ENCODE assay signal across 10 cellular contexts in genomic region chr19:1270854-1271527, GRCh38. TPM values are rescaled to one million over a fixed set of nuclear protein-coding genes. Genes with fewer than 3 reads are reported as not detected.
DNase-seq lines count a peak whose midpoint lies in the region; ATAC-seq and TF ChIP-seq lines count a peak whose summit lies in the region.
"Had no signal": no experiment of that assay in that cellular context is flagged by ENCODE, and none has a peak within 500 bp of the region (broad histone marks: within the 10 kb centered on the region; RNA-seq: fewer than 3 reads in every experiment).

No MANE protein-coding gene starts in this region.

- TF ChIP-seq EP300 in ovary (IDR thresholded peaks at IDR 0.05) = no peak

- no peaks in the 10 kb centered on the region for H3K9me3 ChIP-seq in CD8-positive, alpha-beta memory T cell (ENCODE audit: low read length)
- H3K9me3 ChIP-seq in NT2/D1 (ENCODE audit: insufficient read depth, low read length) (no peaks in the 10 kb centered on the region), endocrine pancreas (ENCODE audit: control insufficient read depth, low read length) (no peaks in the 10 kb centered on the region), ovary (no peaks in the 10 kb centered on the region)

- H3K36me3 Mint-ChIP-seq in CD8-positive, alpha-beta memory T cell = peaks cover 14 to 51% (median 17%) of the 10 kb centered on the region in 3 donors

- peak overlapping the region; percentile 90 for H3K27ac ChIP-seq in CD8-positive, alpha-beta memory T cell (ENCODE audit: low read depth, low read length)
- H3K27ac ChIP-seq in ovary (peak overlapping the region; percentile 18 to 92), foreskin keratinocyte (no peak overlapping the region)

- H3K4me1 ChIP-seq in CD8-positive, alpha-beta memory T cell (ENCODE audit: insufficient read depth, low read length) = peaks cover 76% of the 10 kb centered on the region
- H3K4me1 ChIP-seq in NT2/D1 (ENCODE audit: insufficient read depth, insufficient read length) (peaks cover 45% of the 10 kb centered on the region), endocrine pancreas (ENCODE audit: control insufficient read depth, insufficient read depth, low read length) (no peaks in the 10 kb centered on the region), ovary (ENCODE audit: insufficient read depth) (peaks cover 37% of the 10 kb centered on the region), foreskin keratinocyte (peaks cover 5% of the 10 kb centered on the region)

- POLR2A ChIA-PET in CD8-positive, alpha-beta memory T cell (lab: Charles Lee) = interaction anchor here (3.5 kb wide), 1 partner anchor 27 kb away, joined by 17 read pairs; no protein-coding TSS in a partner anchor

- peak overlapping the region; percentile 100 for H3K9ac ChIP-seq in NT2/D1 (ENCODE audit: insufficient read length, low read depth)
- H3K9ac ChIP-seq in endocrine pancreas (ENCODE audit: control insufficient read depth, insufficient read depth, low read length) = peak overlapping the region; percentile 96

- peak overlapping the region; percentile 86 to 92 (median 87) for H3K4me3 Mint-ChIP-seq in CD8-positive, alpha-beta memory T cell

- intact Hi-C loops in ovary (cut with DNase I) = loop anchor here in 1 of 4 donors (10.0 kb wide), 1 partner anchor 114 kb away; the partner anchor contains the start of gene NDUFS7

- ATAC-seq in GM18909 (IDR thresholded peaks at IDR 0.05; ENCODE audit: poor library complexity, unreplicated experiment) (no peak), GM19023 (IDR thresholded peaks at IDR 0.05; ENCODE audit: unreplicated experiment) (no peak), foreskin keratinocyte (no peak)

- DNase-seq in CD8-positive, alpha-beta memory T cell = no peak
- DNase-seq in NT2/D1 (ENCODE audit: low read depth, low spot score) (no peak), ovary (peak in 4 of 5 donors; percentile 46 to 57 (median 53)), foreskin keratinocyte (no peak), middle frontal gyrus (ENCODE audit: extremely low spot score, low spot score) (no peak)
- DNase-seq: SW 1271 had no signal

- H3K4me1 Mint-ChIP-seq in CD8-positive, alpha-beta memory T cell = peaks cover 51 to 71% (median 55%) of the 10 kb centered on the region in 3 donors

- H3K27ac Mint-ChIP-seq in CD8-positive, alpha-beta memory T cell = peak overlapping the region; percentile 86 to 98 (median 93)

- peak overlapping the region; percentile 99 for H3K4me3 ChIP-seq in CD8-positive, alpha-beta memory T cell (ENCODE audit: low read length)
- H3K4me3 ChIP-seq in NT2/D1 (ENCODE audit: insufficient read length, low read depth) (peak overlapping the region; percentile 19), endocrine pancreas (ENCODE audit: control insufficient read depth, insufficient read depth, low read length) (peak overlapping the region; percentile 54), ovary (peak overlapping the region; percentile 74)

- TF ChIP-seq CTCF in ovary (IDR thresholded peaks at IDR 0.05) = no peak
- no peak for TF ChIP-seq CTCF in foreskin keratinocyte (conservative IDR thresholded peaks at IDR 0.05)

- peaks cover 0 to 10% of the 10 kb centered on the region in 2 donors for H3K27me3 Mint-ChIP-seq in CD8-positive, alpha-beta memory T cell

- CTCF ChIA-PET in CD8-positive, alpha-beta memory T cell (lab: Charles Lee) = interaction anchor here (1.9 kb wide), 1 partner anchor 26 kb away, joined by 7 read pairs; no protein-coding TSS in a partner anchor

- peaks cover 42% of the 10 kb centered on the region for H3K36me3 ChIP-seq in CD8-positive, alpha-beta memory T cell (ENCODE audit: insufficient read depth, low read length)
- H3K36me3 ChIP-seq in NT2/D1 (ENCODE audit: insufficient read depth, insufficient read length, low read length) (peaks cover 54% of the 10 kb centered on the region), endocrine pancreas (ENCODE audit: control insufficient read depth, insufficient read depth, low read length) (no peaks in the 10 kb centered on the region), ovary (no peaks in the 10 kb centered on the region)

- TF ChIP-seq POLR2A in ovary (IDR thresholded peaks at IDR 0.05) = no peak

- no peaks in the 10 kb centered on the region for H3K9me3 Mint-ChIP-seq in CD8-positive, alpha-beta memory T cell

- 36 to 56% (median 41%) methylated on average over 23 to 26 of the region's 26 CpGs for WGBS in ovary, 3 donors

- H3K27me3 ChIP-seq in CD8-positive, alpha-beta memory T cell (ENCODE audit: insufficient read depth, low read length, poor library complexity, severe bottlenecking) = no peaks in the 10 kb centered on the region
- H3K27me3 ChIP-seq in NT2/D1 (ENCODE audit: insufficient read depth, insufficient read length) (peaks cover 15% of the 10 kb centered on the region), endocrine pancreas (ENCODE audit: control insufficient read depth, insufficient read depth, low read length) (no peaks in the 10 kb centered on the region), ovary (no peaks in the 10 kb centered on the region), foreskin keratinocyte (no peaks in the 10 kb centered on the region)

RNA-seq across cellular contexts. Expression of gene CIRBP, which starts 1.9 kb away (rescaled TPM):
- total RNA-seq in CD8-positive, alpha-beta memory T cell = 100 to 1,000 TPM; 253 to 258 TPM
- 238 TPM for polyA plus RNA-seq in CD8-positive, alpha-beta memory T cell
- total RNA-seq in ovary (100 to 1,000 TPM; 602 to 917 (median 855) TPM), foreskin keratinocyte (95.4 and 99.9 TPM in 2 replicates)
- polyA plus RNA-seq in ovary (1,000 to 10,000 TPM in 1 of 2 donors, 100 to 1,000 TPM in 1; 610 to 1,254 TPM), foreskin keratinocyte (128 and 129 TPM in 2 replicates)

RNA-seq across cellular contexts. Expression of gene FAM174C, which starts 4.3 kb away (rescaled TPM):
- 100 to 1,000 TPM; 113 TPM for total RNA-seq in CD8-positive, alpha-beta memory T cell
- 100 TPM for polyA plus RNA-seq in CD8-positive, alpha-beta memory T cell
- total RNA-seq in ovary = 10 to 100 TPM; 21.7 to 72.5 (median 26.7) TPM
- 10 to 100 TPM in 1 of 2 donors, under 1 TPM in 1; 0.30 to 35.2 TPM for polyA plus RNA-seq in ovary
- 48.1 and 50.9 TPM in 2 replicates for total RNA-seq in foreskin keratinocyte
- polyA plus RNA-seq in foreskin keratinocyte = 79.6 and 91.6 TPM in 2 replicates

RNA-seq across cellular contexts. Expression of gene EFNA2, which starts 14.7 kb away (rescaled TPM):
- not detected for total RNA-seq in CD8-positive, alpha-beta memory T cell
- not detected for polyA plus RNA-seq in CD8-positive, alpha-beta memory T cell
- total RNA-seq in ovary (not detected), foreskin keratinocyte (not detected in 2 replicates)
- polyA plus RNA-seq in ovary (under 1 TPM in 1 of 2 donors, not detected in 1; 0.11 TPM), foreskin keratinocyte (not detected in 2 replicates)
- total RNA-seq: myocyte had no signal

RNA-seq across cellular contexts. Expression of gene MIDN, which starts 22.6 kb away (rescaled TPM):
- total RNA-seq in CD8-positive, alpha-beta memory T cell = 10 to 100 TPM; 39.8 to 45.3 TPM
- 14.6 TPM for polyA plus RNA-seq in CD8-positive, alpha-beta memory T cell
- total RNA-seq in ovary = 100 to 1,000 TPM in 5 of 7 donors, 10 to 100 TPM in 2; 44.9 to 261 (median 107) TPM
- polyA plus RNA-seq in ovary = 10 to 100 TPM; 10.1 to 26.7 TPM
- 21.3 and 24.4 TPM in 2 replicates for total RNA-seq in foreskin keratinocyte
- polyA plus RNA-seq in foreskin keratinocyte = 16.6 and 17.7 TPM in 2 replicates

RNA-seq across cellular contexts. Expression of gene ATP5F1D, which starts 29.4 kb away (rescaled TPM):
- total RNA-seq in CD8-positive, alpha-beta memory T cell = 100 to 1,000 TPM; 179 to 180 TPM
- 271 TPM for polyA plus RNA-seq in CD8-positive, alpha-beta memory T cell
- total RNA-seq in ovary (100 to 1,000 TPM in 6 of 7 donors, 10 to 100 TPM in 1; 71.9 to 218 (median 148) TPM), foreskin keratinocyte (133 and 135 TPM in 2 replicates)
- polyA plus RNA-seq in ovary (100 to 1,000 TPM in 1 of 2 donors, 1 to 10 TPM in 1; 1.3 to 110 TPM), foreskin keratinocyte (244 and 259 TPM in 2 replicates)

Comparison
In these comparisons a context has a peak if more than half of its experiments do, and no peak if none do; other contexts are left out.
1. DNase-seq: peak in ovary (4 of 5); none in CD8-positive, alpha-beta memory T cell (0 of 5), NT2/D1 (single experiment), foreskin keratinocyte (0 of 2) and middle frontal gyrus (single experiment).
2. H3K4me3 ChIP-seq: peak in every context shown above with its lines; median percentile 99 in CD8-positive, alpha-beta memory T cell; 74 in ovary; 54 in endocrine pancreas; 19 in NT2/D1.